Comparison of ENCODE assay signal across 21 cellular contexts in genomic region chr3:125389282-125389681, GRCh38.
"Had no signal": no experiment of that assay in that cellular context is flagged by ENCODE, and none has a peak within 500 bp of the region (broad histone marks: within the 10 kb centered on the region; RNA-seq: fewer than 3 reads in every experiment).

No MANE protein-coding gene starts in this region.

- H3K27me3 ChIP-seq: brain microvascular endothelial cell had no signal

- H3K9me3 ChIP-seq: prostate gland had no signal

- H3K36me3 ChIP-seq: brain microvascular endothelial cell, prostate gland had no signal

- H3K27ac ChIP-seq: brain microvascular endothelial cell, coronary artery, prostate gland had no signal

- FAIRE-seq: small intestine, TTC549 had no signal

- H3K4me1 ChIP-seq: prostate gland had no signal

- H3K4me3 ChIP-seq: coronary artery, prostate gland had no signal

- ATAC-seq: left ventricle myocardium superior, right cardiac atrium, WTC11 had no signal

- H3K36me3 Mint-ChIP-seq: memory B cell, WTC11 had no signal

- DNase-seq: activated CD4-positive, alpha-beta T cell treated with anti-CD3 and anti-CD28 coated beads, Interleukin-2, amount 50 U/mL, for 1 hour; activated T-cell treated with anti-CD3 and anti-CD28 coated beads for 4 hours; brain microvascular endothelial cell; foreskin fibroblast; glutamatergic neuron; left ventricle myocardium superior; right cardiac atrium; small intestine; stimulated activated CD4-positive, alpha-beta T cell treated with anti-CD3 and anti-CD28 coated beads, Interleukin-4, amount 100 ng/mL, for 4 hours; stimulated activated CD8-positive, alpha-beta memory T cell treated with anti-CD3 and anti-CD28 coated beads, Interleukin-4, amount 100 ng/mL, for 48 hours; stimulated activated naive CD4-positive, alpha-beta T cell treated with Interleukin-2 at 50 U/mL for 16 hours; trophoblast cell had no signal

- H3K4me3 Mint-ChIP-seq: activated naive CD8-positive, alpha-beta T cell; central memory CD8-positive, alpha-beta T cell; memory B cell; nephron; T-helper 1 cell treated with Interleukin-12 subunit alpha and Interleukin-12 subunit beta and Interleukin-4 antibody, amounts not matched to agents 30 μg/mL and 1 μg/mL, for 36 hours; WTC11 had no signal

- H3K4me1 Mint-ChIP-seq: memory B cell, nephron, WTC11 had no signal

- H3K27ac Mint-ChIP-seq: activated naive CD8-positive, alpha-beta T cell; memory B cell; nephron; T-helper 1 cell treated with Interleukin-12 subunit alpha and Interleukin-12 subunit beta and Interleukin-4 antibody, amounts not matched to agents 30 μg/mL and 1 μg/mL, for 36 hours; WTC11 had no signal

- H3K9me3 Mint-ChIP-seq: central memory CD8-positive, alpha-beta T cell; memory B cell; T-helper 1 cell treated with Interleukin-12 subunit alpha and Interleukin-12 subunit beta and Interleukin-4 antibody, amounts not matched to agents 30 μg/mL and 1 μg/mL, for 36 hours; WTC11 had no signal
